21 cellular contexts compared by ENCODE assay signal in the genomic region with DNA sequence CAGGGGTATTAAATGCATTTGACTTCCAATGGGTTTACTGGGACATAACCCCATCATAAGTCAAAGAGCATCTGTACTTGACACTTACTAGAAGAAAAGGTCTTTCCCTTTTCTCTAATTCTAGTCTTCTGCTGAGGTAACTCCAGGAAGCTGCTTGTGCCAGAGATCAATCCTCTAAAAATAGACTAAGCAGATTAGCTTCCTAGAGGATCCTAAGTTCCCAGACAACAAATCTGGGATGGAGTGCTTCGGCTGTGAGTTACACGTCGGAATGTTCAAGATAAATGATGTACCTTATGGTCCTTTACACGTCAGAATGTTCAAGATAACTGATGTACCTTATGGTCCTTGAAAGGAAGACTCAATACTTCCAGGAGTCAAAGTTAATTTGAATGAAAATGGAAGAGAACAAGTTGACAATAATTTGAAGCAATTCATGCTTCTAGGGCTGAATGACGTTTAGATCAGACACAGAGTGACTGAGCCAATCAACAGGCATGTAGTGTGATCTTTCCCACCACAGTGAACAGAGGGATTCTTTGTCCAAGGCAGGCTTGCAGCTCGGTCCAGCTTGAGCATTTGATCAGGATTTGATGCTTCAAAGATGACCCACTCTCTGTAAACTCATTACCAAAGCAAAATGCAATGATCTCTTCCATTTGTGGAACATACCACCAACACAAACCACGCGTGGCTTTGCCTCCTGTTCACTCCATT.
DNase-seq lines count a peak whose midpoint lies in the region; ATAC-seq, FAIRE-seq and TF ChIP-seq lines count a peak whose summit lies in the region.
"Had no signal": no experiment of that assay in that cellular context is flagged by ENCODE, and none has a peak within 500 bp of the region (broad histone marks: within the 10 kb centered on the region; RNA-seq: fewer than 3 reads in every experiment).

No MANE protein-coding gene starts in this region.

- no peaks in the 10 kb centered on the region for H3K4me1 ChIP-seq in Karpas-422 (ENCODE audit: low read length)

- H2AFZ ChIP-seq in Karpas-422 (ENCODE audit: low read length): no peak overlapping the region
- H2AFZ ChIP-seq: GM23248 had no signal

- H3K4me2 ChIP-seq in Karpas-422 (ENCODE audit: low read depth, low read length, poor library complexity, severe bottlenecking): no peak overlapping the region

- TF ChIP-seq CTCF in GM10248 (IDR thresholded peaks at IDR 0.05; ENCODE audit: control extremely low read depth, extremely low read depth, low read depth, missing control alignments): no peak

- peak; percentile 22 for ATAC-seq in Right ventricle myocardium inferior
- ATAC-seq in HG03280 (IDR thresholded peaks at IDR 0.05; ENCODE audit: unreplicated experiment): no peak
- ATAC-seq in HG03025 (IDR thresholded peaks at IDR 0.05; ENCODE audit: low FRiP score, unreplicated experiment): no peak
- ATAC-seq: HepG2 had no signal

- intact Hi-C loops in Right ventricle myocardium inferior (cut with DNase I): no loop called here
- intact Hi-C loops in cardiac septum (cut with DNase I): no loop called here

- POLR2A ChIA-PET in GM10248 (lab: Yijun Ruan, JAX): no interaction called here

- H3K9me2 ChIP-seq in Karpas-422 (replicated peaks; ENCODE audit: insufficient read depth, low read length): no peaks in the 10 kb centered on the region

- DNase-seq in Right ventricle myocardium inferior (ENCODE audit: missing footprints): no peak
- DNase-seq in cardiac septum (ENCODE audit: low spot score): no peak
- no peak for DNase-seq in frontal cortex (ENCODE audit: low spot score in 2 of 2)
- peak; percentile 87 for DNase-seq in medulla oblongata (ENCODE audit: extremely low spot score)
- DNase-seq in GM10248 (ENCODE audit: extremely low spot score): no peak
- DNase-seq in Karpas-422: no peak
- DNase-seq: activated CD4-positive, alpha-beta memory T cell treated with anti-CD3 and anti-CD28 coated beads, Interleukin-2, amount 10 ng/mL, durations not matched to agents 7 days and 5 days; activated CD4-positive, CD25-positive, alpha-beta regulatory T cell; activated effector memory CD4-positive, alpha-beta T cell treated with anti-CD3 and anti-CD28 coated beads, Interleukin-2, amount 50 U/mL, for 16 hours; brain microvascular endothelial cell; GM23248; NCI-H1105 treated with DMSO at 0.1 percent for 48 hours; NCI-H2081; RPMI8226; stimulated activated CD4-positive, alpha-beta T cell treated with anti-CD3 and anti-CD28 coated beads, Interleukin-2, amount 100 ng/mL, for 48 hours; stimulated activated naive CD4-positive, alpha-beta T cell; T1000 had no signal

- no peak overlapping the region for H3K9ac ChIP-seq in Karpas-422 (ENCODE audit: low read length)
- H3K9ac ChIP-seq: GM23248 had no signal

- H3K36me3 ChIP-seq in Karpas-422 (ENCODE audit: insufficient read depth, low read length): no peaks in the 10 kb centered on the region

- no peaks in the 10 kb centered on the region for H4K20me1 ChIP-seq in Karpas-422 (ENCODE audit: insufficient read depth, low read depth, low read length)

- no peak overlapping the region for H3K27ac ChIP-seq in Karpas-422 (ENCODE audit: low read length)
- H3K27ac ChIP-seq: brain microvascular endothelial cell, GM23248 had no signal

- no peak overlapping the region for H3K4me3 ChIP-seq in Karpas-422 (ENCODE audit: low read length)
- H3K4me3 ChIP-seq: GM23248, tibial nerve had no signal

- H3K9me3 ChIP-seq in Karpas-422 (ENCODE audit: low read length): no peaks in the 10 kb centered on the region
- H3K9me3 ChIP-seq: tibial nerve had no signal

- H3K27me3 ChIP-seq in Karpas-422 (ENCODE audit: low read length): no peaks in the 10 kb centered on the region
- H3K27me3 ChIP-seq: brain microvascular endothelial cell, tibial nerve had no signal

- CTCF ChIA-PET in GM10248 (lab: Yijun Ruan, JAX): no interaction called here

- FAIRE-seq in frontal cortex (lab: Jason Lieb, UNC): peak; percentile 75
- FAIRE-seq: HepG2 had no signal

- H3K79me2 ChIP-seq in Karpas-422 (ENCODE audit: low read length): no peaks in the 10 kb centered on the region
